8 cellular contexts compared by ENCODE assay signal in genomic region chr7:136086712-136087111, GRCh38.
DNase-seq lines count a peak whose midpoint lies in the region; ATAC-seq and TF ChIP-seq lines count a peak whose summit lies in the region.

No MANE protein-coding gene starts in this region.

- 40% methylated on average over 3 of the region's 3 CpGs for WGBS in smooth muscle cell (ENCODE audit: low lambda C conversion rate)

- H4K20me1 ChIP-seq in smooth muscle cell (ENCODE audit: low read depth), result no peaks in the 10 kb centered on the region

- no peaks in the 10 kb centered on the region for H3K9me3 Mint-ChIP-seq in HFFc6

- H3F3A ChIP-seq in smooth muscle cell (ENCODE audit: low read depth), result no peaks in the 10 kb centered on the region

- H3K27ac ChIP-seq in smooth muscle cell (ENCODE audit: low read depth), result no peak overlapping the region

- H3K4me1 Mint-ChIP-seq in HFFc6 (ENCODE audit: low read depth), result peaks cover 21% of the 10 kb centered on the region; the same call in 1 of the 2 replicates

- TF ChIP-seq CTCF in HFFc6 (IDR thresholded peaks at IDR 0.05) (no peak), smooth muscle cell (IDR thresholded peaks at IDR 0.05; ENCODE audit: borderline replicate concordance, insufficient read depth, poor library complexity, severe bottlenecking) (no peak)

- no peaks in the 10 kb centered on the region for H3K27me3 ChIP-seq in smooth muscle cell (ENCODE audit: low read depth)

- peak overlapping the region; percentile 95 for H2AFZ ChIP-seq in smooth muscle cell (ENCODE audit: low read depth)

- peak; percentile 83 to 92 for ATAC-seq in activated CD4-positive, CD25-positive, alpha-beta regulatory T cell treated with anti-CD3 and anti-CD28 coated beads, Interleukin-2, amount 50 U/mL, for 24 hours

- peak overlapping the region; percentile 61 for H3K4me3 ChIP-seq in smooth muscle cell

- peak overlapping the region; percentile 59 for H3K27ac Mint-ChIP-seq in HFFc6

- no peak for DNase-seq in activated CD4-positive, CD25-positive, alpha-beta regulatory T cell (lab: John Stamatoyannopoulos, UW)
- DNase-seq in HFFc6, result peak; percentile 87
- peak; percentile 45 for DNase-seq in NCI-H2107 (lab: John Stamatoyannopoulos, UW)
- peak; percentile 47 to 82 for DNase-seq in T47D (ENCODE audit: low read depth in 1 of 2, low spot score in 1 of 2)
- DNase-seq in inferior parietal cortex (ENCODE audit: extremely low spot score), result peak; percentile 90
- DNase-seq in smooth muscle cell (lab: John Stamatoyannopoulos, UW; ENCODE audit: unreplicated experiment), result no peak
- DNase-seq in NCI-H446 treated with DMSO at 0.1 percent for 48 hours (lab: John Stamatoyannopoulos, UW), result no peak

- in situ Hi-C loops in T47D (cut with HindIII; ENCODE audit: low pct_unique_long_range_greater_than_20kb, low sequenced_read_pairs), result no loop called here

- H3K36me3 Mint-ChIP-seq in HFFc6 (ENCODE audit: low read depth), result no peaks in the 10 kb centered on the region

- H3K9me3 ChIP-seq in smooth muscle cell (replicated peaks; ENCODE audit: low read depth), result no peaks in the 10 kb centered on the region

- H3K4me1 ChIP-seq in smooth muscle cell (ENCODE audit: low read depth), result peaks cover 14% of the 10 kb centered on the region

- H3K79me2 ChIP-seq in smooth muscle cell (ENCODE audit: low read depth), result no peaks in the 10 kb centered on the region

- H3K4me2 ChIP-seq in smooth muscle cell, result peak overlapping the region; percentile 87

- H3K9ac ChIP-seq in smooth muscle cell (ENCODE audit: low read depth), result peak overlapping the region; percentile 71

- peak overlapping the region; percentile 94 for H3K4me3 Mint-ChIP-seq in HFFc6

- H3K36me3 ChIP-seq in smooth muscle cell (ENCODE audit: low read depth), result no peaks in the 10 kb centered on the region

- no peaks in the 10 kb centered on the region; the same call in 1 of the 2 replicates for H3K27me3 Mint-ChIP-seq in HFFc6 (ENCODE audit: insufficient read depth)

Comparison
In these comparisons a context has a peak if more than half of its experiments do, and no peak if none do; other contexts are left out.
1. DNase-seq: peak in HFFc6 (single experiment), NCI-H2107 (single experiment), T47D (2 of 2) and inferior parietal cortex (single experiment); none in activated CD4-positive, CD25-positive, alpha-beta regulatory T cell (0 of 4), smooth muscle cell (single experiment) and NCI-H446 treated with DMSO at 0.1 percent for 48 hours (single experiment).